In the genomic region with DNA sequence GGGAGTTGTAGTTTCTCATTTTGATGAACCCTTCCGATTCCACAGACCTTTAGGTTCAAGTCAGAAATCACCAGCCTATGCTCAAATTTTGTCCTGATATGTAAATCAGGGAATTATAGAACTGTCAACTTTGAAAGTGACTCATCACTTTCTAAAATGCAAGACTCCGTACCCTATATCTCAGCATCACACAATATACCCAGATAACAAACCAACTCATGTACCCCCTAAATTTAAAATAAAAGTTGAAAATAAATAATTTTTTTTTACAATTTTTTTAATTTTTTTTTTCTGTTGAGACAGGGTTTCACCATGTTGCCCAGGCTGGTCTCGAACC, we compare ENCODE assay signal across 9 cellular contexts. TPM values are rescaled to one million over a fixed set of nuclear protein-coding genes. Genes with fewer than 3 reads are reported as not detected.
DNase-seq lines count a peak whose midpoint lies in the region; ATAC-seq and TF ChIP-seq lines count a peak whose summit lies in the region.
"Had no signal": no experiment of that assay in that cellular context is flagged by ENCODE, and none has a peak within 500 bp of the region (broad histone marks: within the 10 kb centered on the region; RNA-seq: fewer than 3 reads in every experiment).

No MANE protein-coding gene starts in this region.

- RAD21 ChIA-PET in HCT116 (lab: Charles Lee; ENCODE audit: low non-redundant PET in 1 of 2, low total read pairs in 2 of 2, uncharacterized antibody in 2 of 2, unreplicated experiment in 2 of 2): no interaction called here

- intact Hi-C loops in HCT116 (cut with micrococcal nuclease): loop anchor here (2.0 kb wide), 1 partner anchor 26 kb away; a partner anchor contains a TSS
- intact Hi-C loops in activated T-helper 2 cell treated with anti-CD3 and anti-CD28 coated beads, Interferon-gamma antibody, Interleukin-2, Interleukin-4, amounts not matched to agents 10 μg/mL and 5 μg/mL and 100 μg/mL, durations not matched to agents 14 hours and 24 hours and 36 hours (cut with micrococcal nuclease): loop anchor here (1.0 to 5.0 kb wide), 4 partner anchors 25 to 205 kb away; a partner anchor contains a TSS
- intact Hi-C loops in naive thymus-derived CD4-positive, alpha-beta T cell (cut with micrococcal nuclease): loop anchor here (1.0 to 2.0 kb wide), 11 partner anchors 14 to 394 kb away; a partner anchor contains a TSS

- no peak for TF ChIP-seq CTCF in HCT116 (IDR thresholded peaks at IDR 0.05 in 2 of 3, conservative IDR thresholded peaks at IDR 0.05 in 1 of 3; ENCODE audit: borderline replicate concordance in 1 of 3, insufficient read depth in 1 of 3, low read depth in 2 of 3, low read length in 2 of 3)

- H3K4me1 Mint-ChIP-seq in activated T-helper 2 cell treated with anti-CD3 and anti-CD28 coated beads, Interferon-gamma antibody, Interleukin-2, Interleukin-4, amounts not matched to agents 10 μg/mL and 5 μg/mL and 100 μg/mL, durations not matched to agents 14 hours and 24 hours and 36 hours (ENCODE audit: low read depth): peaks cover 24% of the 10 kb centered on the region
- H3K4me1 Mint-ChIP-seq in naive thymus-derived CD4-positive, alpha-beta T cell: peaks cover 17 to 26% (median 24%) of the 10 kb centered on the region in 7 donors

- POLR2A ChIA-PET in HCT116 (lab: Charles Lee): no interaction called here
- POLR2A ChIA-PET in naive thymus-derived CD4-positive, alpha-beta T cell (lab: Charles Lee): interaction anchor here (0.6 to 4.1 kb wide), 3 partner anchors 28 to 128 kb away, joined by 4 to 22 read pairs (median 13); a partner anchor contains a TSS

- H3K4me2 ChIP-seq in HCT116 (ENCODE audit: low read length): peak overlapping the region; percentile 46

- ATAC-seq in HCT116: no peak
- ATAC-seq in naive thymus-derived CD4-positive, alpha-beta T cell: no peak
- no peak for ATAC-seq in GM19463 (IDR thresholded peaks at IDR 0.05; ENCODE audit: unreplicated experiment)

- TF ChIP-seq RAD21 in HCT116 (IDR thresholded peaks at IDR 0.05; ENCODE audit: low read depth): no peak

- H3K4me1 ChIP-seq in ACC112 (ENCODE audit: control insufficient read depth, insufficient read depth, low read length, unreplicated experiment): peaks cover 1% of the 10 kb centered on the region
- H3K4me1 ChIP-seq in HCT116 (ENCODE audit: control insufficient read depth in 1 of 2, insufficient read depth in 2 of 2, low read length in 2 of 2): peaks cover 3 to 11% of the 10 kb centered on the region in 2 experiments; a peak in 2 of 4 replicates
- peaks cover 4 to 8% of the 10 kb centered on the region in 2 donors for H3K4me1 ChIP-seq in naive thymus-derived CD4-positive, alpha-beta T cell (ENCODE audit: control insufficient read depth in 2 of 2, insufficient read depth in 2 of 2, low read length in 2 of 2)

- peaks cover 11% of the 10 kb centered on the region for H3K36me3 Mint-ChIP-seq in activated T-helper 2 cell treated with anti-CD3 and anti-CD28 coated beads, Interferon-gamma antibody, Interleukin-2, Interleukin-4, amounts not matched to agents 10 μg/mL and 5 μg/mL and 100 μg/mL, durations not matched to agents 14 hours and 24 hours and 36 hours (ENCODE audit: low read depth)
- H3K36me3 Mint-ChIP-seq in naive thymus-derived CD4-positive, alpha-beta T cell: peaks cover 0 to 5% (median 0%) of the 10 kb centered on the region in 5 donors

- H4K20me1 ChIP-seq in HCT116 (ENCODE audit: insufficient read depth): no peaks in the 10 kb centered on the region

- peaks cover 2% of the 10 kb centered on the region for H3K27me3 Mint-ChIP-seq in activated T-helper 2 cell treated with anti-CD3 and anti-CD28 coated beads, Interferon-gamma antibody, Interleukin-2, Interleukin-4, amounts not matched to agents 10 μg/mL and 5 μg/mL and 100 μg/mL, durations not matched to agents 14 hours and 24 hours and 36 hours (ENCODE audit: low read depth)
- H3K27me3 Mint-ChIP-seq in naive thymus-derived CD4-positive, alpha-beta T cell: peaks cover 0 to 6% (median 0%) of the 10 kb centered on the region in 5 donors

- TF ChIP-seq POLR2A in HCT116 (IDR thresholded peaks at IDR 0.05; ENCODE audit: borderline replicate concordance, extremely low read depth, insufficient read depth, insufficient read length): no peak

- no peaks in the 10 kb centered on the region for H3K9me3 ChIP-seq in HCT116 (ENCODE audit: control insufficient read depth in 1 of 2, insufficient read depth in 1 of 2, low read depth in 1 of 2, low read length in 2 of 2)
- H3K9me3 ChIP-seq in naive thymus-derived CD4-positive, alpha-beta T cell (ENCODE audit: control insufficient read depth in 2 of 3, low read length in 3 of 3): no peaks in the 10 kb centered on the region
- H3K9me3 ChIP-seq: heart left ventricle had no signal

- no peaks in the 10 kb centered on the region for H3K9me2 ChIP-seq in HCT116 (ENCODE audit: insufficient read depth)

- H3K9me3 Mint-ChIP-seq in activated T-helper 2 cell treated with anti-CD3 and anti-CD28 coated beads, Interferon-gamma antibody, Interleukin-2, Interleukin-4, amounts not matched to agents 10 μg/mL and 5 μg/mL and 100 μg/mL, durations not matched to agents 14 hours and 24 hours and 36 hours: no peaks in the 10 kb centered on the region
- H3K9me3 Mint-ChIP-seq in naive thymus-derived CD4-positive, alpha-beta T cell: peaks cover 0 to 2% (median 0%) of the 10 kb centered on the region in 11 donors

- H3K27ac ChIP-seq in ACC112 (ENCODE audit: low read depth, low read length) (no peak overlapping the region), HCT116 (ENCODE audit: low read depth, low read length) (no peak overlapping the region)
- H3K27ac ChIP-seq in naive thymus-derived CD4-positive, alpha-beta T cell (ENCODE audit: low read depth, low read length): no peak overlapping the region

- H3K36me3 ChIP-seq in ACC112 (ENCODE audit: insufficient read depth, low read length) (no peaks in the 10 kb centered on the region), HCT116 (ENCODE audit: control insufficient read depth in 1 of 2, insufficient read depth in 2 of 2, low read length in 2 of 2) (no peaks in the 10 kb centered on the region)
- H3K36me3 ChIP-seq in naive thymus-derived CD4-positive, alpha-beta T cell (ENCODE audit: control insufficient read depth in 2 of 3, insufficient read depth in 3 of 3, low read length in 3 of 3): peaks cover 0 to 5% (median 0%) of the 10 kb centered on the region in 3 experiments

- H3K27ac Mint-ChIP-seq in activated T-helper 2 cell treated with anti-CD3 and anti-CD28 coated beads, Interferon-gamma antibody, Interleukin-2, Interleukin-4, amounts not matched to agents 10 μg/mL and 5 μg/mL and 100 μg/mL, durations not matched to agents 14 hours and 24 hours and 36 hours: peak overlapping the region; percentile 73
- peak overlapping the region; percentile 32 to 98 (median 92) for H3K27ac Mint-ChIP-seq in naive thymus-derived CD4-positive, alpha-beta T cell

- no TSS peak for BruUV-seq in HCT116 (replicated peaks; lab: Mats Ljungman, UMichigan)

- H3K9ac ChIP-seq in HCT116 (ENCODE audit: low read length): no peak overlapping the region

- no peak for DNase-seq in HCT116 (ENCODE audit: low read depth, low spot score)
- DNase-seq in activated T-helper 2 cell treated with anti-CD3 and anti-CD28 coated beads, Interferon-gamma antibody, Interleukin-2, Interleukin-4, amounts not matched to agents 10 μg/mL and 5 μg/mL and 100 μg/mL, durations not matched to agents 14 hours and 24 hours and 36 hours (ENCODE audit: low spot score): no peak
- no peak for DNase-seq in naive thymus-derived CD4-positive, alpha-beta T cell
- DNase-seq in hepatic stellate cell (ENCODE audit: low spot score): no peak
- no peak for DNase-seq in effector CD8-positive, alpha-beta T cell (lab: John Stamatoyannopoulos, UW)
- no peak for DNase-seq in stimulated activated CD4-positive, alpha-beta T cell treated with anti-CD3 and anti-CD28 coated beads, Interleukin-4, amount 100 ng/mL, for 1 hour

- H3K27me3 ChIP-seq in ACC112 (ENCODE audit: insufficient read depth, low read length) (no peaks in the 10 kb centered on the region), HCT116 (ENCODE audit: insufficient read depth, low read length) (no peaks in the 10 kb centered on the region)
- no peaks in the 10 kb centered on the region for H3K27me3 ChIP-seq in naive thymus-derived CD4-positive, alpha-beta T cell (ENCODE audit: control insufficient read depth in 2 of 2, insufficient read depth in 2 of 2, low read length in 2 of 2)
- H3K27me3 ChIP-seq: heart left ventricle had no signal

- CTCF ChIA-PET in HCT116 (lab: Charles Lee): interaction anchor here (3.1 kb wide), 1 partner anchor 14 kb away, joined by 15 read pairs; no protein-coding TSS in a partner anchor
- CTCF ChIA-PET in naive thymus-derived CD4-positive, alpha-beta T cell (lab: Charles Lee): interaction anchor here (1.6 kb wide), 1 partner anchor 26 kb away, joined by 4 read pairs; a partner anchor contains a TSS

- peak overlapping the region; percentile 94 for H3K4me3 Mint-ChIP-seq in activated T-helper 2 cell treated with anti-CD3 and anti-CD28 coated beads, Interferon-gamma antibody, Interleukin-2, Interleukin-4, amounts not matched to agents 10 μg/mL and 5 μg/mL and 100 μg/mL, durations not matched to agents 14 hours and 24 hours and 36 hours (ENCODE audit: low read depth)
- H3K4me3 Mint-ChIP-seq in naive thymus-derived CD4-positive, alpha-beta T cell: peak overlapping the region; percentile 83 to 97 (median 95)

- peak overlapping the region; percentile 30 for H2AFZ ChIP-seq in ACC112 (ENCODE audit: low read length, unreplicated experiment)
- peak overlapping the region; percentile 82 for H2AFZ ChIP-seq in HCT116 (ENCODE audit: low read depth, low read length, poor library complexity, severe bottlenecking)

- H3K4me3 ChIP-seq in ACC112 (ENCODE audit: low read depth, low read length) (no peak overlapping the region), HCT116 (replicated peaks in 1 of 2; ENCODE audit: low read depth in 1 of 2, low read length in 2 of 2) (no peak overlapping the region; a peak in 1 of 4 replicates)
- no peak overlapping the region for H3K4me3 ChIP-seq in naive thymus-derived CD4-positive, alpha-beta T cell (ENCODE audit: low read length)

- H3K79me2 ChIP-seq in ACC112 (ENCODE audit: control insufficient read depth, insufficient read depth, low read length, unreplicated experiment): peaks cover 9% of the 10 kb centered on the region
- peaks cover 29% of the 10 kb centered on the region for H3K79me2 ChIP-seq in HCT116 (ENCODE audit: insufficient read depth, low read length)

RNA-seq across cellular contexts. Expression of a gene that starts 0.4 kb away (rescaled TPM):
- total RNA-seq in HCT116 (2021; ENCODE audit: unreplicated experiment): 36.8 TPM
- 16.6 and 19.3 TPM in 2 replicates for polyA plus RNA-seq in HCT116 (2012)
- total RNA-seq in activated T-helper 2 cell treated with anti-CD3 and anti-CD28 coated beads, Interferon-gamma antibody, Interleukin-2, Interleukin-4, amounts not matched to agents 10 μg/mL and 5 μg/mL and 100 μg/mL, durations not matched to agents 14 hours and 24 hours and 36 hours: 25.3 and 29.9 TPM in 2 replicates
- total RNA-seq in naive thymus-derived CD4-positive, alpha-beta T cell: 10 to 100 TPM; 12.8 to 40.1 (median 16.1) TPM
- polyA plus RNA-seq in naive thymus-derived CD4-positive, alpha-beta T cell: 1 to 10 TPM; 5.7 to 6.5 TPM

RNA-seq across cellular contexts. Expression of a gene that starts 26.2 kb away (rescaled TPM):
- 1.7 TPM for total RNA-seq in HCT116 (2021; ENCODE audit: unreplicated experiment)
- 0.95 and 1.0 TPM in 2 replicates for polyA plus RNA-seq in HCT116 (2012)
- 2.9 and 3.4 TPM in 2 replicates for total RNA-seq in activated T-helper 2 cell treated with anti-CD3 and anti-CD28 coated beads, Interferon-gamma antibody, Interleukin-2, Interleukin-4, amounts not matched to agents 10 μg/mL and 5 μg/mL and 100 μg/mL, durations not matched to agents 14 hours and 24 hours and 36 hours
- 10 to 100 TPM in 4 of 5 experiments, 1 to 10 TPM in 1; 5.3 to 41.0 (median 21.8) TPM for total RNA-seq in naive thymus-derived CD4-positive, alpha-beta T cell
- polyA plus RNA-seq in naive thymus-derived CD4-positive, alpha-beta T cell: 10 to 100 TPM in 1 of 2 donors, 1 to 10 TPM in 1; 4.4 to 12.1 TPM

RNA-seq across cellular contexts. Expression of a gene that starts 41.7 kb away (rescaled TPM):
- total RNA-seq in HCT116 (2021; ENCODE audit: unreplicated experiment): 10.7 TPM
- polyA plus RNA-seq in HCT116 (2012): 4.3 and 4.7 TPM in 2 replicates
- 10.4 and 10.6 TPM in 2 replicates for total RNA-seq in activated T-helper 2 cell treated with anti-CD3 and anti-CD28 coated beads, Interferon-gamma antibody, Interleukin-2, Interleukin-4, amounts not matched to agents 10 μg/mL and 5 μg/mL and 100 μg/mL, durations not matched to agents 14 hours and 24 hours and 36 hours
- 10 to 100 TPM in 4 of 5 experiments, 1 to 10 TPM in 1; 9.3 to 39.7 (median 29.8) TPM for total RNA-seq in naive thymus-derived CD4-positive, alpha-beta T cell
- 10 to 100 TPM in 1 of 2 donors, 1 to 10 TPM in 1; 9.3 to 16.9 TPM for polyA plus RNA-seq in naive thymus-derived CD4-positive, alpha-beta T cell
